8 cellular contexts compared by ENCODE assay signal in genomic region chr2:224442092-224442999, GRCh38. TPM values are rescaled to one million over a fixed set of nuclear protein-coding genes. Genes with fewer than 3 reads are reported as not detected.
A peak's percentile ranks its signal among the peaks of the same experiment; 100 is the strongest.
DNase-seq lines count a peak whose midpoint lies in the region; ATAC-seq and TF ChIP-seq lines count a peak whose summit lies in the region.

No MANE protein-coding gene starts in this region.

- H3K27ac ChIP-seq in breast epithelium (peak overlapping the region in 1 of 2 donors; percentile 33), epithelial cell of prostate (peak overlapping the region; percentile 45), ovary (no peak overlapping the region)

- H3K27me3 Mint-ChIP-seq in MCF 10A (ENCODE audit: insufficient read depth, unreplicated experiment): no peaks in the 10 kb centered on the region
- no peaks in the 10 kb centered on the region for H3K27me3 Mint-ChIP-seq in chondrocyte (ENCODE audit: low read depth)

- H3K4me1 Mint-ChIP-seq in MCF 10A (ENCODE audit: insufficient read depth, unreplicated experiment) (no peaks in the 10 kb centered on the region), chondrocyte (ENCODE audit: low read depth) (no peaks in the 10 kb centered on the region)

- no peaks in the 10 kb centered on the region for H3K4me1 ChIP-seq in breast epithelium
- H3K4me1 ChIP-seq in ovary (ENCODE audit: insufficient read depth): no peaks in the 10 kb centered on the region

- DNase-seq in breast epithelium (ENCODE audit: low spot score in 2 of 2): no peak
- DNase-seq in MCF 10A (ENCODE audit: unreplicated experiment): no peak
- DNase-seq in NOMO-1 treated with DMSO at 0.1 percent for 48 hours (lab: John Stamatoyannopoulos, UW; ENCODE audit: unreplicated experiment): peak; percentile 41
- DNase-seq in epithelial cell of prostate (ENCODE audit: low read depth, low spot score): no peak
- no peak for DNase-seq in ovary
- no peak for DNase-seq in NCI-H2171 treated with DMSO at 0.1 percent for 48 hours (lab: John Stamatoyannopoulos, UW)
- DNase-seq in chondrocyte (ENCODE audit: low spot score): no peak

- POLR2A ChIA-PET in MCF 10A (lab: Yijun Ruan, JAX): interaction anchor here (0.6 kb wide), 1 partner anchor 27 kb away, joined by 3 read pairs; no protein-coding TSS in a partner anchor

- CTCF ChIA-PET in MCF 10A (lab: Yijun Ruan, JAX): no interaction called here

- peaks cover 7% of the 10 kb centered on the region for H3K9me3 Mint-ChIP-seq in MCF 10A (ENCODE audit: unreplicated experiment)
- H3K9me3 Mint-ChIP-seq in chondrocyte (ENCODE audit: low read depth): no peaks in the 10 kb centered on the region

- H3K4me3 ChIP-seq in breast epithelium (peak overlapping the region; percentile 50 to 76 (median 61)), ovary (peak overlapping the region; percentile 24)

- no peak for ATAC-seq in HG03139 (IDR thresholded peaks at IDR 0.05; ENCODE audit: unreplicated experiment)

- H3K27me3 ChIP-seq in breast epithelium: no peaks in the 10 kb centered on the region
- no peaks in the 10 kb centered on the region for H3K27me3 ChIP-seq in ovary

- H3K36me3 Mint-ChIP-seq in MCF 10A (ENCODE audit: insufficient read depth, unreplicated experiment): no peaks in the 10 kb centered on the region
- H3K36me3 Mint-ChIP-seq in chondrocyte (ENCODE audit: low read depth): peaks cover 2% of the 10 kb centered on the region

- H3K4me3 Mint-ChIP-seq in MCF 10A (ENCODE audit: unreplicated experiment) (no peak overlapping the region), chondrocyte (ENCODE audit: unreplicated experiment) (no peak overlapping the region)

- intact Hi-C loops in breast epithelium (cut with DNase I; ENCODE audit: low total_unique reads) (no loop called here), MCF 10A (cut with micrococcal nuclease) (no loop called here), ovary (cut with DNase I) (no loop called here)

- 1 to 3% (median 2%) methylated on average over 66 to 85 of the region's 85 CpGs for WGBS in ovary, 3 donors

- H3K36me3 ChIP-seq in breast epithelium (no peaks in the 10 kb centered on the region), ovary (no peaks in the 10 kb centered on the region)

- H3K27ac Mint-ChIP-seq in MCF 10A (ENCODE audit: low read depth, unreplicated experiment) (no peak overlapping the region), chondrocyte (ENCODE audit: unreplicated experiment) (no peak overlapping the region)

- no peak for TF ChIP-seq POLR2A in breast epithelium (IDR thresholded peaks at IDR 0.05)
- no peak for TF ChIP-seq POLR2A in ovary (IDR thresholded peaks at IDR 0.05)

- no TSS peak for BruUV-seq in MCF 10A (replicated peaks; lab: Mats Ljungman, UMichigan)

- no peak for TF ChIP-seq CTCF in breast epithelium (IDR thresholded peaks at IDR 0.05)
- TF ChIP-seq CTCF in MCF 10A (IDR thresholded peaks at IDR 0.05; ENCODE audit: unreplicated experiment): no peak
- no peak for TF ChIP-seq CTCF in ovary (IDR thresholded peaks at IDR 0.05)
- TF ChIP-seq CTCF in chondrocyte (IDR thresholded peaks at IDR 0.05): no peak

- TF ChIP-seq EP300 in ovary (IDR thresholded peaks at IDR 0.05): no peak

- H3K9me3 ChIP-seq in breast epithelium (no peaks in the 10 kb centered on the region), ovary (no peaks in the 10 kb centered on the region)

RNA-seq across cellular contexts. Expression of gene FAM124B, which starts 40.4 kb away (rescaled TPM):
- total RNA-seq in breast epithelium (1 to 10 TPM; 2.6 to 7.9 (median 3.5) TPM), MCF 10A (2022) (not detected in 2 replicates), ovary (1 to 10 TPM in 4 of 7 donors, under 1 TPM in 3; 0.11 to 1.5 (median 1.0) TPM), chondrocyte (not detected in 3 replicates)
- polyA plus RNA-seq in ovary: 1 to 10 TPM; 2.7 to 3.0 TPM
